In the genomic region with DNA sequence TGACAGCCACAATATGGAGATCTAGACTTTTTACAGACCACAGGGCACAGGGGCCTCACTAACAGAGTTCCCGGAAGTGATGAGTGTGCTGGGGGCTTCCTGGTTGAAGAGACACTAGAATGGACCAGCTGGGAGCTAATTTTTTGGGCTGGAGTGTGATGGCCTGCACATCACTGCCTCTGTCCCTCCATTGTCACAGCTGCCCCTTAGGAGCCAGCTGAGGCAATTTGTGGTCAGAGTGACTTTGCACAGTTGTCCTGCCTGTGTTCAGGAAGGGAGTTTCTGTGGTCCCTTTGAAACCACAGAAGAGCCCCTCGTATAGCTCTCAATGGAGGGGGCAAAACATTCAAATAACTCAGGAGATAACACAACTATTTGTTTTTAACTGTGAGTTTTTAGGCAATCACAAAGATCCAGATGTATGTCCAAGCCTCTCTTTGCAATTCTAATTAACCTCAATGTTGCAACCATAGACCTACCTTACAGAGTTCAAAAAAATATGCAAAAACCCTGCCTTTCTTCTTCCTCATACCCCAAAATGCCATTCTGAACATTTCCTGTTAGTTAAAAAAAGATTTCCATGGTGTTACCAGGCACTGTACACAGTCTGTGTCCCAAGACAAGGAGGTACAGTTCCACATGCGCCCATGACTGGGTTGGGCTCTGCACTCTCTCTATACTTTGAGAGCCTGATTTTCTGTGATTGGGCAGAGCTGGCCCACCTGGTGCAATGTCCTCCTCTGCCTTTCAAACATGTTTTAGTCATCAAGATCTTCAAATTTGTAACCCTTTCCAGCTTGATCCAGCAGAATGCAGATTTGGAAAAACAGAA, we compare ENCODE assay signal across 10 cellular contexts. TPM values are rescaled to one million over a fixed set of nuclear protein-coding genes. Genes with fewer than 3 reads are reported as not detected.
DNase-seq lines count a peak whose midpoint lies in the region; ATAC-seq and TF ChIP-seq lines count a peak whose summit lies in the region.
"Had no signal": no experiment of that assay in that cellular context is flagged by ENCODE, and none has a peak within 500 bp of the region (broad histone marks: within the 10 kb centered on the region; RNA-seq: fewer than 3 reads in every experiment).

No MANE protein-coding gene starts in this region.

- no peak for DNase-seq in activated naive CD4-positive, alpha-beta T cell treated with anti-CD3 and anti-CD28 coated beads, Interleukin-2, amount 50 U/mL, for 16 hours
- DNase-seq in SJCRH30 (peak; percentile 79 to 87), left ventricle myocardium superior (no peak), thoracic aorta (ENCODE audit: low spot score) (no peak), NCI-H69 (lab: John Stamatoyannopoulos, UW) (no peak), AG08395 (ENCODE audit: low spot score) (no peak), lower leg skin (ENCODE audit: low spot score in 2 of 2) (no peak)
- DNase-seq: MG63, SHP77 treated with DMSO at 0.1 percent for 48 hours had no signal

- H3K27ac Mint-ChIP-seq in activated naive CD4-positive, alpha-beta T cell treated with anti-CD3 and anti-CD28 coated beads, Interleukin-2, amount 50 U/mL, for 24 hours = peak overlapping the region; percentile 69

- intact Hi-C loops in left ventricle myocardium superior (cut with micrococcal nuclease) (no loop called here), lower leg skin (cut with DNase I; ENCODE audit: low total_unique reads) (no loop called here)

- H3K9me3 ChIP-seq in SJCRH30 (replicated peaks) (no peaks in the 10 kb centered on the region), thoracic aorta (no peaks in the 10 kb centered on the region)
- H3K9me3 ChIP-seq: MG63 had no signal

- 67 to 78% methylated on average over 3 of the region's 3 CpGs for whole genome bisulfite sequencing in lower leg skin, 2 donors

- TF ChIP-seq POLR2A in lower leg skin (IDR thresholded peaks at IDR 0.05) = no peak

- H3K4me1 Mint-ChIP-seq in activated naive CD4-positive, alpha-beta T cell treated with anti-CD3 and anti-CD28 coated beads, Interleukin-2, amount 50 U/mL, for 24 hours = peaks cover 73% of the 10 kb centered on the region

- TF ChIP-seq CTCF in thoracic aorta (IDR thresholded peaks at IDR 0.05) (no peak), lower leg skin (IDR thresholded peaks at IDR 0.05) (no peak)

- H3K4me3 ChIP-seq in SJCRH30 = no peak overlapping the region
- H3K4me3 ChIP-seq in thoracic aorta = peak overlapping the region; percentile 52
- H3K4me3 ChIP-seq in lower leg skin (ENCODE audit: low read depth, poor library complexity, severe bottlenecking) = no peak overlapping the region
- H3K4me3 ChIP-seq: MG63 had no signal

- H3K4me3 Mint-ChIP-seq in activated naive CD4-positive, alpha-beta T cell treated with anti-CD3 and anti-CD28 coated beads, Interleukin-2, amount 50 U/mL, for 24 hours = peak overlapping the region; percentile 92

- H3K27me3 ChIP-seq in SJCRH30 (no peaks in the 10 kb centered on the region), thoracic aorta (replicated peaks; ENCODE audit: insufficient read depth) (no peaks in the 10 kb centered on the region)

- H3K4me1 ChIP-seq in SJCRH30 (peaks cover 53% of the 10 kb centered on the region), thoracic aorta (ENCODE audit: control insufficient read depth in 1 of 2, low read depth in 2 of 2) (peaks cover 0 to 20% of the 10 kb centered on the region in 2 donors)

- ATAC-seq in left ventricle myocardium superior = peak; percentile 48
- ATAC-seq in thoracic aorta (ENCODE audit: insufficient number of reproducible peaks, low FRiP score, low read depth) = no peak

- H3K27me3 Mint-ChIP-seq in activated naive CD4-positive, alpha-beta T cell treated with anti-CD3 and anti-CD28 coated beads, Interleukin-2, amount 50 U/mL, for 24 hours = no peaks in the 10 kb centered on the region

- H3K9me3 Mint-ChIP-seq in activated naive CD4-positive, alpha-beta T cell treated with anti-CD3 and anti-CD28 coated beads, Interleukin-2, amount 50 U/mL, for 24 hours = no peaks in the 10 kb centered on the region

- H3K36me3 ChIP-seq in SJCRH30 (no peaks in the 10 kb centered on the region), thoracic aorta (no peaks in the 10 kb centered on the region)
- H3K36me3 ChIP-seq: MG63 had no signal

- H3K27ac ChIP-seq in SJCRH30 (peak overlapping the region; percentile 50), thoracic aorta (peak overlapping the region in 1 of 2 donors; percentile 24)

- peaks cover 2% of the 10 kb centered on the region for H3K36me3 Mint-ChIP-seq in activated naive CD4-positive, alpha-beta T cell treated with anti-CD3 and anti-CD28 coated beads, Interleukin-2, amount 50 U/mL, for 24 hours

RNA-seq across cellular contexts. Expression of a gene that starts 2.4 kb away (rescaled TPM):
- 0.73 and 0.76 TPM in 2 replicates for total RNA-seq in SJCRH30 (2014; rRNA removed; shearing (Covaris generic))
- 10.1 TPM for total RNA-seq in left ventricle myocardium superior
- total RNA-seq in thoracic aorta = 10 to 100 TPM; 27.5 to 69.9 TPM
- 10 to 100 TPM in 1 of 4 donors, 1 to 10 TPM in 3; 4.2 to 10.9 (median 6.2) TPM for total RNA-seq in lower leg skin

Comparison
In these comparisons a context has a peak if more than half of its experiments do, and no peak if none do; other contexts are left out.
1. DNase-seq: peak in SJCRH30 (2 of 2); none in activated naive CD4-positive, alpha-beta T cell treated with anti-CD3 and anti-CD28 coated beads, Interleukin-2, amount 50 U/mL, for 16 hours (single experiment), left ventricle myocardium superior (single experiment), thoracic aorta (single experiment), NCI-H69 (single experiment), AG08395 (single experiment) and lower leg skin (0 of 2).